8 cellular contexts compared by ENCODE assay signal in the genomic region with DNA sequence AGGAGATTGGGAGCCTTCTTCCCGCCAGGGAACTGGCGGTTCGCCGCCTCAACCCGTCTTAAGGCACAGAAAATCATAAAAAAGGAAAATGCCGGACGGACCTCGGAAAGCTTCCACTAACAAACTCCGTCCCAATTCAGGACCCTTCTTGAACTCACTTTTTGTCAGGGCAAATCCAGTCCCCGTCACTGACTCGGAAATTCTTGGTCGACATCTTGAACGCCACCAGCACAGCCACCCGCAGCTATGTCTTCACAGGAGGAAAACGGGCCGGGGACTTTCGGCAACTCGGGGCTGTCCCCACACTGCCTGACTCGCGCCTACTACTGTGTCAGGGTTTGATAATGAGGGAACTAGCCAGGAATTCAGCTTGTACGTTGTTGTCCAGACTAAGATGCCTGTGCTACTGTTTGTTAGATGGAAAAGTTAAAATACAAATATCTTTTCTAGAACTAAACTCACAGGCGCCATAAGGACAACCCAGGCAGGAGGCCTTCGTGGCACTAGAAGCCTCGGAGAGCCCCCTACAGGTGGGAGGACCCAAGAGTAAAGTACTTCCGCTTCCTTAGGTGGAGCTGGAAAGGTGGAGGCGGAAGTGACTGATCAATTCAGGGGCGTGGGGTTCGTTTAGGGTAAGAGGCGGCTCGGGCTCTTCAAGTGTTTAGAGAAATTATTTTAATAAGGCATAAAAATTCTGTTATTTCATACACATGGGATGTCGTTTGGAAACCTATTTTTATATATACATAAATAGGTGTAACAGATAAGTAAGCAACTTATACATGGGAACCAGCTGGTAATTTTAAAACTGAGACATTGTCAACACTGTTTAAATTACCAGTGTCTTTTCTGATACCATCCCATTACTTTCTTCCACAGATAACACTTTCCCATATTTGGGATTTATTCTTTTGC. TPM values are rescaled to one million over a fixed set of nuclear protein-coding genes. Genes with fewer than 3 reads are reported as not detected.
DNase-seq lines count a peak whose midpoint lies in the region; ATAC-seq and TF ChIP-seq lines count a peak whose summit lies in the region.

A gene with protein sequence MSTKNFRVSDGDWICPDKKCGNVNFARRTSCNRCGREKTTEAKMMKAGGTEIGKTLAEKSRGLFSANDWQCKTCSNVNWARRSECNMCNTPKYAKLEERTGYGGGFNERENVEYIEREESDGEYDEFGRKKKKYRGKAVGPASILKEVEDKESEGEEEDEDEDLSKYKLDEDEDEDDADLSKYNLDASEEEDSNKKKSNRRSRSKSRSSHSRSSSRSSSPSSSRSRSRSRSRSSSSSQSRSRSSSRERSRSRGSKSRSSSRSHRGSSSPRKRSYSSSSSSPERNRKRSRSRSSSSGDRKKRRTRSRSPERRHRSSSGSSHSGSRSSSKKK (minus strand): TSS at position 254 of the 915 bp plus-strand sequence. CDS start 40 bp downstream, at position 214.

- intact Hi-C loops in adrenal gland (cut with DNase I) = no loop called here
- intact Hi-C loops in heart right ventricle (cut with DNase I) = loop anchor here in 1 of 10 donors (10.0 kb wide), 1 partner anchor 444 kb away; no protein-coding TSS in a partner anchor
- intact Hi-C loops in posterior vena cava (cut with DNase I) = no loop called here

- H3K36me3 Mint-ChIP-seq in T-cell = peaks cover 11% of the 10 kb centered on the region

- DNase-seq in NCI-H1436 (lab: John Stamatoyannopoulos, UW) = peak; percentile 96
- DNase-seq in T-cell = peak; percentile 80 to 94 (median 90)
- DNase-seq in adrenal gland = peak; percentile 89 to 95 (median 92)
- peak; percentile 88 to 94 for DNase-seq in heart right ventricle
- peak; percentile 96 for DNase-seq in posterior vena cava (ENCODE audit: low spot score)
- DNase-seq in ureter (ENCODE audit: low spot score) = peak; percentile 94

- peak; percentile 64 to 86 for TF ChIP-seq POLR2A in adrenal gland (IDR thresholded peaks at IDR 0.05)

- H3K9me3 Mint-ChIP-seq in T-cell = peaks cover 0 to 4% (median 3%) of the 10 kb centered on the region in 3 donors

- H3K4me3 Mint-ChIP-seq in T-cell = peak within 1 kb of the TSS; percentile 89 to 98 (median 95)

- H3K27me3 Mint-ChIP-seq in T-cell = peaks cover 16 to 22% of the 10 kb centered on the region in 2 donors

- H3K4me1 ChIP-seq in adrenal gland (replicated peaks in 1 of 2) (peaks cover 11 to 29% of the 10 kb centered on the region in 2 donors), heart right ventricle (peaks cover 6 to 33% (median 18%) of the 10 kb centered on the region in 9 donors)

- peak; percentile 100 for ATAC-seq in HG02798 (IDR thresholded peaks at IDR 0.05; ENCODE audit: poor library complexity, unreplicated experiment)
- ATAC-seq in T-cell (replicated peaks in 1 of 4) = peak; percentile 96 to 98 (median 98)
- peak; percentile 97 to 99 (median 98) for ATAC-seq in heart right ventricle

- peak within 1 kb of the TSS; percentile 72 to 96 (median 80) for H3K4me3 ChIP-seq in adrenal gland
- H3K4me3 ChIP-seq in heart right ventricle = peak within 1 kb of the TSS; percentile 72 to 90 (median 84)

- H3K27ac ChIP-seq in adrenal gland = peak within 1 kb of the TSS; percentile 59 to 92 (median 78)
- H3K27ac ChIP-seq in heart right ventricle = peak within 1 kb of the TSS; percentile 46 to 94 (median 90)

- POLR2A ChIA-PET in T-cell (lab: Charles Lee) = interaction anchor here in 1 of 2 donors (0.6 to 1.5 kb wide), 8 partner anchors 8 to 875 kb away, joined by 3 to 13 read pairs (median 4); partner anchors contain the start of genes ANKRD13C, LRRC40 and SRSF11

- H3K36me3 ChIP-seq in adrenal gland (replicated peaks in 1 of 2) (peaks cover 0 to 24% of the 10 kb centered on the region in 2 donors), heart right ventricle (peaks cover 0 to 29% (median 22%) of the 10 kb centered on the region in 9 donors)

- H3K9me3 ChIP-seq in adrenal gland (replicated peaks in 1 of 3) = no peaks in the 10 kb centered on the region
- no peaks in the 10 kb centered on the region for H3K9me3 ChIP-seq in heart right ventricle

- WGBS in adrenal gland, 4 donors = 0 to 1% (median 0%) methylated on average over 30 to 31 of the region's 31 CpGs
- 0% methylated on average over 31 of the region's 31 CpGs for WGBS in heart right ventricle, 2 donors

- H3K27me3 ChIP-seq in adrenal gland (no peaks in the 10 kb centered on the region), heart right ventricle (peaks cover 0 to 9% (median 3%) of the 10 kb centered on the region in 7 donors)

- CTCF ChIA-PET in T-cell (lab: Charles Lee) = interaction anchor here in 1 of 2 donors (0.6 to 1.5 kb wide), 12 partner anchors 9 to 875 kb away, joined by 3 to 13 read pairs (median 4); partner anchors contain the start of genes ANKRD13C, LRRC40 and SRSF11

- H3K27ac Mint-ChIP-seq in T-cell = peak within 1 kb of the TSS; percentile 99 to 100

- TF ChIP-seq CTCF in GM12874 (IDR thresholded peaks at IDR 0.05; ENCODE audit: insufficient read depth, low read depth, low read length) (peak; percentile 42; the same call in 1 of the 2 replicates), adrenal gland (IDR thresholded peaks at IDR 0.05) (peak; percentile 48 to 78 (median 64)), heart right ventricle (IDR thresholded peaks at IDR 0.05) (peak; percentile 37 to 92 (median 72))

- H3K4me1 Mint-ChIP-seq in T-cell = peaks cover 24 to 40% (median 34%) of the 10 kb centered on the region in 3 donors

RNA-seq across cellular contexts. Expression of the gene that starts here (rescaled TPM):
- total RNA-seq in T-cell (100 to 1,000 TPM in 4 of 5 donors, 10 to 100 TPM in 1; 93.0 to 133 (median 127) TPM), adrenal gland (10 to 100 TPM; 17.9 to 68.8 (median 45.0) TPM), heart right ventricle (10 to 100 TPM; 43.4 to 54.9 (median 48.4) TPM), posterior vena cava (10 to 100 TPM; 79.2 to 81.3 TPM), ureter (105 TPM)
- polyA plus RNA-seq in adrenal gland (10 to 100 TPM; 41.3 to 100.0 (median 50.4) TPM), heart right ventricle (10 to 100 TPM; 26.5 to 55.5 TPM)

Comparison
In these comparisons a context has a peak if more than half of its experiments do, and no peak if none do; other contexts are left out.
1. Peak in every context shown above with its lines: DNase-seq, ATAC-seq, H3K4me3 ChIP-seq and H3K27ac ChIP-seq.